11 cellular contexts compared by ENCODE assay signal in genomic region chr19:45137179-45137761, GRCh38. TPM values are rescaled to one million over a fixed set of nuclear protein-coding genes. Genes with fewer than 3 reads are reported as not detected.
DNase-seq lines count a peak whose midpoint lies in the region; ATAC-seq, FAIRE-seq and TF ChIP-seq lines count a peak whose summit lies in the region.
"Had no signal": no experiment of that assay in that cellular context is flagged by ENCODE, and none has a peak within 500 bp of the region (broad histone marks: within the 10 kb centered on the region; RNA-seq: fewer than 3 reads in every experiment).

No MANE protein-coding gene starts in this region.

- POLR2A ChIA-PET in H1 (lab: Charles Lee; ENCODE audit: partially characterized antibody): interaction anchor here (1.0 to 2.1 kb wide), 6 partner anchors 9 to 57 kb away, joined by 3 to 7 read pairs (median 5); no protein-coding TSS in a partner anchor

- peak overlapping the region; percentile 58 for H4K91ac ChIP-seq in H1 (replicated peaks; ENCODE audit: insufficient read length, low read length)

- peaks cover 20% of the 10 kb centered on the region for H3K79me1 ChIP-seq in H1 (ENCODE audit: low read depth, low read length)

- no peak overlapping the region for H4K8ac ChIP-seq in H1 (ENCODE audit: extremely low read depth, insufficient read depth, low read length)

- no peak overlapping the region for H3K4me3 Mint-ChIP-seq in activated naive CD4-positive, alpha-beta T cell treated with anti-CD3 and anti-CD28 coated beads, Interleukin-2, amount 10 ng/mL, durations not matched to agents 7 days and 5 days
- H3K4me3 Mint-ChIP-seq in activated naive CD4-positive, alpha-beta T cell treated with anti-CD3 and anti-CD28 coated beads for 36 hours: no peak overlapping the region

- CTCF ChIA-PET in activated naive CD4-positive, alpha-beta T cell treated with anti-CD3 and anti-CD28 coated beads, Interleukin-2, amount 10 ng/mL, durations not matched to agents 7 days and 5 days (lab: Charles Lee): interaction anchor here (0.7 to 2.5 kb wide), 3 partner anchors 12 to 78 kb away, joined by 3 to 12 read pairs (median 5); no protein-coding TSS in a partner anchor
- CTCF ChIA-PET in activated naive CD4-positive, alpha-beta T cell treated with anti-CD3 and anti-CD28 coated beads for 36 hours (lab: Charles Lee): interaction anchor here (1.1 kb wide), 1 partner anchor 57 kb away, joined by 3 read pairs; no protein-coding TSS in a partner anchor
- CTCF ChIA-PET in H1 (lab: Charles Lee; ENCODE audit: partially characterized antibody): interaction anchor here (0.8 to 4.2 kb wide), 9 partner anchors 9 to 88 kb away, joined by 3 to 27 read pairs (median 3); no protein-coding TSS in a partner anchor

- peak overlapping the region; percentile 13 for H3K27ac Mint-ChIP-seq in activated naive CD4-positive, alpha-beta T cell treated with anti-CD3 and anti-CD28 coated beads, Interleukin-2, amount 10 ng/mL, durations not matched to agents 7 days and 5 days
- H3K27ac Mint-ChIP-seq in activated naive CD4-positive, alpha-beta T cell treated with anti-CD3 and anti-CD28 coated beads for 36 hours: no peak overlapping the region

- no peak overlapping the region for H2AK5ac ChIP-seq in H1 (ENCODE audit: low read depth, low read length)

- H4K20me1 ChIP-seq in H1 (replicated peaks in 1 of 2; ENCODE audit: control insufficient read depth in 1 of 2, insufficient read depth in 2 of 2, low read length in 2 of 2): peaks cover 3 to 9% of the 10 kb centered on the region in 2 experiments

- peak overlapping the region; percentile 40; the same call in 1 of the 2 replicates for H2BK20ac ChIP-seq in H1 (ENCODE audit: low read length)

- no peak for TF ChIP-seq EP300 in H1 (IDR thresholded peaks at IDR 0.05; ENCODE audit: borderline replicate concordance in 1 of 2, low read depth in 2 of 2, low read length in 2 of 2)

- peaks cover 0 to 26% of the 10 kb centered on the region in 2 experiments; a peak in 1 of 4 replicates for H3K79me2 ChIP-seq in H1 (ENCODE audit: control insufficient read depth in 1 of 2, insufficient read depth in 2 of 2, low read length in 2 of 2)

- H3K18ac ChIP-seq in H1 (ENCODE audit: extremely low read depth, low read length): no peak overlapping the region

- H3K9ac ChIP-seq in H1 (replicated peaks in 1 of 4; ENCODE audit: extremely low read depth in 1 of 4, low read depth in 3 of 4, low read length in 3 of 4): no peak overlapping the region

- H2AFZ ChIP-seq in H1 (ENCODE audit: low read length): no peak overlapping the region

- no peaks in the 10 kb centered on the region for H3K9me3 ChIP-seq in H1 (ENCODE audit: insufficient read depth in 2 of 2, low read depth in 1 of 2, low read length in 1 of 2)
- H3K9me3 ChIP-seq: A549, prostate gland had no signal

- no peaks in the 10 kb centered on the region for H3K23me2 ChIP-seq in H1 (ENCODE audit: low read depth, low read length)

- no peak overlapping the region for H4K5ac ChIP-seq in H1 (ENCODE audit: insufficient read length, low read depth, low read length)

- H3K56ac ChIP-seq in H1 (replicated peaks; ENCODE audit: insufficient read length, low read depth, low read length): no peak overlapping the region

- H3K4me3 ChIP-seq in H1 (ENCODE audit: extremely low read depth in 1 of 4, insufficient read depth in 2 of 4, low read depth in 3 of 4, low read length in 4 of 4): no peak overlapping the region
- H3K4me3 ChIP-seq: A549, prostate gland had no signal

- H2BK120ac ChIP-seq in H1 (replicated peaks; ENCODE audit: low read depth, low read length): no peak overlapping the region

- no peak overlapping the region for H3K4me2 ChIP-seq in H1 (ENCODE audit: insufficient read depth in 1 of 2, low read depth in 2 of 2, low read length in 2 of 2)
- H3K4me2 ChIP-seq: A549 had no signal

- H3K36me3 ChIP-seq in H1 (ENCODE audit: control insufficient read depth in 2 of 4, insufficient read depth in 4 of 4, low read length in 3 of 4): peaks cover 0 to 6% (median 2%) of the 10 kb centered on the region in 4 experiments; a peak in 2 of 8 replicates

- H3K23ac ChIP-seq in H1 (ENCODE audit: insufficient read length): no peak overlapping the region

- intact Hi-C loops in activated naive CD4-positive, alpha-beta T cell treated with anti-CD3 and anti-CD28 coated beads for 36 hours (cut with micrococcal nuclease): no loop called here

- H3K4me1 ChIP-seq in H1 (replicated peaks in 1 of 4; ENCODE audit: control insufficient read depth in 3 of 4, insufficient read depth in 4 of 4, low read length in 3 of 4) (peaks cover 0 to 18% (median 8%) of the 10 kb centered on the region in 4 experiments; a peak in 5 of 7 replicates), foreskin keratinocyte (no peaks in the 10 kb centered on the region)
- H3K4me1 ChIP-seq: A549, prostate gland had no signal

- H3K4me1 Mint-ChIP-seq in activated naive CD4-positive, alpha-beta T cell treated with anti-CD3 and anti-CD28 coated beads, Interleukin-2, amount 10 ng/mL, durations not matched to agents 7 days and 5 days: no peaks in the 10 kb centered on the region
- no peaks in the 10 kb centered on the region for H3K4me1 Mint-ChIP-seq in activated naive CD4-positive, alpha-beta T cell treated with anti-CD3 and anti-CD28 coated beads for 36 hours (ENCODE audit: low read depth)

- no peak for TF ChIP-seq POLR2A in H1 (IDR thresholded peaks at IDR 0.05; ENCODE audit: control extremely low read depth in 1 of 2, low read depth in 2 of 2, low read length in 2 of 2)

- no peak for FAIRE-seq in H1 (lab: Jason Lieb, UNC)
- FAIRE-seq: A549 had no signal

- no peak for TF ChIP-seq CTCF in H1 (IDR thresholded peaks at IDR 0.05; ENCODE audit: control extremely low read depth in 1 of 3, insufficient read depth in 1 of 3, low read depth in 1 of 3, low read length in 3 of 3)
- TF ChIP-seq CTCF in foreskin keratinocyte (conservative IDR thresholded peaks at IDR 0.05): no peak

- H3K9me3 Mint-ChIP-seq in activated naive CD4-positive, alpha-beta T cell treated with anti-CD3 and anti-CD28 coated beads, Interleukin-2, amount 10 ng/mL, durations not matched to agents 7 days and 5 days: no peaks in the 10 kb centered on the region
- no peaks in the 10 kb centered on the region for H3K9me3 Mint-ChIP-seq in activated naive CD4-positive, alpha-beta T cell treated with anti-CD3 and anti-CD28 coated beads for 36 hours

- no peak overlapping the region for H3K14ac ChIP-seq in H1 (ENCODE audit: insufficient read length)

- ATAC-seq in HG03439 (IDR thresholded peaks at IDR 0.05; ENCODE audit: unreplicated experiment) (peak; percentile 67), foreskin keratinocyte (no peak), HG03457 (IDR thresholded peaks at IDR 0.05; ENCODE audit: unreplicated experiment) (no peak)
- ATAC-seq: A549 had no signal

- no peak overlapping the region for H2BK12ac ChIP-seq in H1 (ENCODE audit: low read depth, low read length)

- 0 out of 2 replicates have a peak overlapping the region, but pooled peaks have one; percentile 31 for H2BK5ac ChIP-seq in H1 (ENCODE audit: low read depth, low read length)

- H3K27me3 ChIP-seq in H1 (replicated peaks in 1 of 4; ENCODE audit: control insufficient read depth in 3 of 4, extremely low read depth in 1 of 4, insufficient read depth in 3 of 4, low read length in 3 of 4): no peaks in the 10 kb centered on the region
- no peaks in the 10 kb centered on the region for H3K27me3 ChIP-seq in foreskin keratinocyte

- no peak for DNase-seq in activated naive CD4-positive, alpha-beta T cell treated with anti-CD3 and anti-CD28 coated beads, Interleukin-2, amount 10 ng/mL, durations not matched to agents 7 days and 5 days
- no peak for DNase-seq in activated naive CD4-positive, alpha-beta T cell treated with anti-CD3 and anti-CD28 coated beads for 36 hours
- DNase-seq in H1 (ENCODE audit: low read depth in 1 of 2, low spot score in 2 of 2) (no peak), foreskin keratinocyte (no peak), DMS53 treated with DMSO at 0.1 percent for 48 hours (lab: John Stamatoyannopoulos, UW; ENCODE audit: unreplicated experiment) (no peak)
- no peak for DNase-seq in stimulated activated CD8-positive, alpha-beta memory T cell treated with anti-CD3 and anti-CD28 coated beads, Interleukin-4, amount 100 ng/mL, for 48 hours
- DNase-seq: NCI-H748 treated with DMSO at 0.1 percent for 48 hours had no signal

- H3K36me3 Mint-ChIP-seq in activated naive CD4-positive, alpha-beta T cell treated with anti-CD3 and anti-CD28 coated beads, Interleukin-2, amount 10 ng/mL, durations not matched to agents 7 days and 5 days: peaks cover 1% of the 10 kb centered on the region
- no peaks in the 10 kb centered on the region for H3K36me3 Mint-ChIP-seq in activated naive CD4-positive, alpha-beta T cell treated with anti-CD3 and anti-CD28 coated beads for 36 hours (ENCODE audit: low read depth)

- H3K27ac ChIP-seq in H1 (ENCODE audit: low read depth, low read length) (no peak overlapping the region), foreskin keratinocyte (no peak overlapping the region)
- H3K27ac ChIP-seq: prostate gland had no signal

- H3K27me3 Mint-ChIP-seq in activated naive CD4-positive, alpha-beta T cell treated with anti-CD3 and anti-CD28 coated beads, Interleukin-2, amount 10 ng/mL, durations not matched to agents 7 days and 5 days: no peaks in the 10 kb centered on the region
- H3K27me3 Mint-ChIP-seq in activated naive CD4-positive, alpha-beta T cell treated with anti-CD3 and anti-CD28 coated beads for 36 hours (ENCODE audit: low read depth): no peaks in the 10 kb centered on the region

- no peak for TF ChIP-seq RAD21 in H1 (IDR thresholded peaks at IDR 0.05 in 1 of 2, conservative IDR thresholded peaks at IDR 0.05 in 1 of 2; ENCODE audit: low read depth in 2 of 2, low read length in 2 of 2)

- no peak overlapping the region for H3K4ac ChIP-seq in H1 (replicated peaks; ENCODE audit: insufficient read length, low read depth, low read length)

- 91% methylated on average over 17 of the region's 17 CpGs; no CpG with 5 or more reads in 1 of the 2 experiments for WGBS in H1 (ENCODE audit: extremely low coverage in 1 of 2, insufficient coverage in 1 of 2, insufficient read length in 1 of 2, insufficient replicate concordance in 2 of 2, low coverage in 1 of 2, low lambda C conversion rate in 2 of 2, missing lambda C conversion rate in 1 of 2), 2 experiments

- no peak overlapping the region for H2BK15ac ChIP-seq in H1 (ENCODE audit: low read length)

RNA-seq across cellular contexts. Expression of gene NKPD1, which starts 23.5 kb away (rescaled TPM):
- total RNA-seq in activated naive CD4-positive, alpha-beta T cell treated with anti-CD3 and anti-CD28 coated beads for 36 hours: under 1 TPM in 1 of 2 experiments, not detected in 1; 0.17 TPM
- 0.38 and 0.39 TPM in 2 replicates for total RNA-seq in H1 (2021; fragmentation: NEBNext Ultra II Directional; extraction: Animal tissue kit (Norgen Biotek cat#: 25700))
- polyA plus RNA-seq in H1 (2011; rRNA removed): 0.30 and 0.55 TPM in 2 replicates
- 0.69 TPM for polyA plus RNA-seq in H1 (2011; cell fraction: cytosol; rRNA removed)
- polyA plus RNA-seq in H1 (2011; cell fraction: nucleus; rRNA removed): 0.73 TPM
- 0.22 to 0.24 TPM (median 0.23 TPM) in 3 of 4 replicates, not detected in the other for polyA plus RNA-seq in H1 (2012, experiment 1 of 2)
- polyA plus RNA-seq in H1 (2012, experiment 2 of 2): 0.20 TPM
- 0.22 TPM for polyA plus RNA-seq in H1 (2013, experiment 1 of 2)
- polyA plus RNA-seq in H1 (2013, experiment 2 of 2): 0.26 TPM
- polyA minus RNA-seq in H1 (2011; rRNA and poly(A)+ RNA removed): 0.22 and 0.32 TPM in 2 replicates
- polyA minus RNA-seq in H1 (2011; cell fraction: cytosol; rRNA and poly(A)+ RNA removed): not detected
- polyA minus RNA-seq in H1 (2011; cell fraction: nucleus; rRNA and poly(A)+ RNA removed): 0.80 TPM
- total RNA-seq in foreskin keratinocyte: 0.04 and 0.07 TPM in 2 replicates
- 0.03 TPM in 2 replicates for polyA plus RNA-seq in foreskin keratinocyte

RNA-seq across cellular contexts. Expression of gene TRAPPC6A, which starts 40.8 kb away (rescaled TPM):
- total RNA-seq in activated naive CD4-positive, alpha-beta T cell treated with anti-CD3 and anti-CD28 coated beads for 36 hours: 10 to 100 TPM; 28.1 to 28.4 TPM
- total RNA-seq in H1 (2021; fragmentation: NEBNext Ultra II Directional; extraction: Animal tissue kit (Norgen Biotek cat#: 25700)): 30.5 and 31.8 TPM in 2 replicates
- polyA plus RNA-seq in H1 (2011; rRNA removed): 130 and 144 TPM in 2 replicates
- 127 TPM for polyA plus RNA-seq in H1 (2011; cell fraction: cytosol; rRNA removed)
- 71.3 TPM for polyA plus RNA-seq in H1 (2011; cell fraction: nucleus; rRNA removed)
- 38.7 to 84.3 TPM (median 76.0 TPM) in 4 replicates for polyA plus RNA-seq in H1 (2012, experiment 1 of 2)
- polyA plus RNA-seq in H1 (2012, experiment 2 of 2): 102 TPM
- 35.8 TPM for polyA plus RNA-seq in H1 (2013, experiment 1 of 2)
- 35.4 TPM for polyA plus RNA-seq in H1 (2013, experiment 2 of 2)
- polyA minus RNA-seq in H1 (2011; rRNA and poly(A)+ RNA removed): 9.3 and 13.3 TPM in 2 replicates
- 17.0 TPM for polyA minus RNA-seq in H1 (2011; cell fraction: cytosol; rRNA and poly(A)+ RNA removed)
- polyA minus RNA-seq in H1 (2011; cell fraction: nucleus; rRNA and poly(A)+ RNA removed): 10.3 TPM
- 3.8 and 4.6 TPM in 2 replicates for total RNA-seq in foreskin keratinocyte
- 6.9 and 7.8 TPM in 2 replicates for polyA plus RNA-seq in foreskin keratinocyte

RNA-seq across cellular contexts. Expression of gene BLOC1S3, which starts 41.3 kb away (rescaled TPM):
- total RNA-seq in activated naive CD4-positive, alpha-beta T cell treated with anti-CD3 and anti-CD28 coated beads for 36 hours: 1 to 10 TPM; 5.1 to 6.5 TPM
- 6.0 and 8.0 TPM in 2 replicates for total RNA-seq in H1 (2021; fragmentation: NEBNext Ultra II Directional; extraction: Animal tissue kit (Norgen Biotek cat#: 25700))
- polyA plus RNA-seq in H1 (2011; rRNA removed) (6.1 and 7.6 TPM in 2 replicates), foreskin keratinocyte (7.4 and 8.8 TPM in 2 replicates)
- 3.2 TPM for polyA plus RNA-seq in H1 (2011; cell fraction: cytosol; rRNA removed)
- polyA plus RNA-seq in H1 (2011; cell fraction: nucleus; rRNA removed): 5.1 TPM
- 4.5 to 6.2 TPM (median 5.0 TPM) in 4 replicates for polyA plus RNA-seq in H1 (2012, experiment 1 of 2)
- polyA plus RNA-seq in H1 (2012, experiment 2 of 2): 3.8 TPM
- polyA plus RNA-seq in H1 (2013, experiment 1 of 2): 5.2 TPM
- polyA plus RNA-seq in H1 (2013, experiment 2 of 2): 6.0 TPM
- 4.8 and 6.4 TPM in 2 replicates for polyA minus RNA-seq in H1 (2011; rRNA and poly(A)+ RNA removed)
- polyA minus RNA-seq in H1 (2011; cell fraction: cytosol; rRNA and poly(A)+ RNA removed): 4.0 TPM
- polyA minus RNA-seq in H1 (2011; cell fraction: nucleus; rRNA and poly(A)+ RNA removed): 8.1 TPM
- total RNA-seq in foreskin keratinocyte: 5.7 and 6.6 TPM in 2 replicates

RNA-seq across cellular contexts. Expression of gene PPP1R37, which starts 44.3 kb away (rescaled TPM):
- total RNA-seq in activated naive CD4-positive, alpha-beta T cell treated with anti-CD3 and anti-CD28 coated beads for 36 hours: 10 to 100 TPM; 10.2 to 10.3 TPM
- 25.7 and 27.0 TPM in 2 replicates for total RNA-seq in H1 (2021; fragmentation: NEBNext Ultra II Directional; extraction: Animal tissue kit (Norgen Biotek cat#: 25700))
- polyA plus RNA-seq in H1 (2011; rRNA removed) (14.6 and 22.5 TPM in 2 replicates), foreskin keratinocyte (16.6 and 17.5 TPM in 2 replicates)
- 23.0 TPM for polyA plus RNA-seq in H1 (2011; cell fraction: cytosol; rRNA removed)
- polyA plus RNA-seq in H1 (2011; cell fraction: nucleus; rRNA removed): 71.7 TPM
- polyA plus RNA-seq in H1 (2012, experiment 1 of 2): 22.9 to 30.5 TPM (median 24.6 TPM) in 4 replicates
- polyA plus RNA-seq in H1 (2012, experiment 2 of 2): 16.5 TPM
- polyA plus RNA-seq in H1 (2013, experiment 1 of 2): 12.6 TPM
- 11.6 TPM for polyA plus RNA-seq in H1 (2013, experiment 2 of 2)
- polyA minus RNA-seq in H1 (2011; rRNA and poly(A)+ RNA removed): 7.8 and 11.9 TPM in 2 replicates
- 16.8 TPM for polyA minus RNA-seq in H1 (2011; cell fraction: cytosol; rRNA and poly(A)+ RNA removed)
- 25.7 TPM for polyA minus RNA-seq in H1 (2011; cell fraction: nucleus; rRNA and poly(A)+ RNA removed)
- total RNA-seq in foreskin keratinocyte: 20.9 and 21.8 TPM in 2 replicates

RNA-seq across cellular contexts. Expression of gene GEMIN7, which starts 58.2 kb away (rescaled TPM):
- 10 to 100 TPM; 14.7 to 15.4 TPM for total RNA-seq in activated naive CD4-positive, alpha-beta T cell treated with anti-CD3 and anti-CD28 coated beads for 36 hours
- total RNA-seq in H1 (2021; fragmentation: NEBNext Ultra II Directional; extraction: Animal tissue kit (Norgen Biotek cat#: 25700)): 48.0 and 48.5 TPM in 2 replicates
- polyA plus RNA-seq in H1 (2011; rRNA removed) (91.6 and 113 TPM in 2 replicates), foreskin keratinocyte (63.9 and 70.8 TPM in 2 replicates)
- polyA plus RNA-seq in H1 (2011; cell fraction: cytosol; rRNA removed): 68.0 TPM
- 71.1 TPM for polyA plus RNA-seq in H1 (2011; cell fraction: nucleus; rRNA removed)
- 40.4 to 54.4 TPM (median 47.9 TPM) in 4 replicates for polyA plus RNA-seq in H1 (2012, experiment 1 of 2)
- polyA plus RNA-seq in H1 (2012, experiment 2 of 2): 86.0 TPM
- 32.3 TPM for polyA plus RNA-seq in H1 (2013, experiment 1 of 2)
- 33.2 TPM for polyA plus RNA-seq in H1 (2013, experiment 2 of 2)
- polyA minus RNA-seq in H1 (2011; rRNA and poly(A)+ RNA removed): 18.7 and 22.3 TPM in 2 replicates
- 29.5 TPM for polyA minus RNA-seq in H1 (2011; cell fraction: cytosol; rRNA and poly(A)+ RNA removed)
- 26.8 TPM for polyA minus RNA-seq in H1 (2011; cell fraction: nucleus; rRNA and poly(A)+ RNA removed)
- 34.9 and 37.8 TPM in 2 replicates for total RNA-seq in foreskin keratinocyte
